34 cellular contexts compared by ENCODE assay signal in the genomic region with DNA sequence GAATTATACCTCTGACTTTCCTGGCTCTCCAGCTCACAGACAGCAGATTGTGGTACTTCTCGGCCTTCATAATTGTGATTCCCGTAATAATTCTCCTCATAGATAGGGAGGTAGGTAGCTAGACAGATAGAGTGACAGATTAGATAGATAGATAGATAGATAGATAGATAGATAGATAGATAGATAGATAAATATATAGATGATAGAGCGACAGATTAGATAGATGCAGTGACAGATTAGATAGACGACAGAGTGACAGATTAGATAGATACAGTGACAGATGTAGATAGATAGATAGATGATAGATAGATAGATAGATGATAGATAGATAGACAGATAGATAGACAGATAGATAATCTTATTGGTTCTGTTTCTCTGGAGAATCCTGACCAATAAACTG.
"Had no signal": no experiment of that assay in that cellular context is flagged by ENCODE, and none has a peak within 500 bp of the region (broad histone marks: within the 10 kb centered on the region; RNA-seq: fewer than 3 reads in every experiment).

No MANE protein-coding gene starts in this region.

- H3K4me3 ChIP-seq: MG63 had no signal

- H3K4me2 ChIP-seq: KMS-11 had no signal

- H3K36me3 ChIP-seq: MG63 had no signal

- H3K9me3 ChIP-seq: MG63 had no signal

- H3K27me3 ChIP-seq: MG63 had no signal

- DNase-seq: Karpas-422, Kasumi-1, MG63, MM.1S, MV-4-11, NCI-H1048, NCI-H1092, NCI-H1092 treated with DMSO at 0.1 percent for 48 hours, NCI-H1105, NCI-H1105 treated with DMSO at 0.1 percent for 48 hours, NCI-H1417, NCI-H1417 treated with DMSO at 0.1 percent for 48 hours, NCI-H1436, NCI-H1436 treated with DMSO at 0.1 percent for 48 hours, NCI-H146, NCI-H1694, NCI-H1694 treated with DMSO at 0.1 percent for 48 hours, NCI-H187, NCI-H187 treated with DMSO at 0.1 percent for 48 hours, NCI-H2029, NCI-H2029 treated with DMSO at 0.1 percent for 48 hours, NCI-H2081, NCI-H2081 treated with DMSO at 0.1 percent for 48 hours, NCI-H2107, NCI-H2171, NCI-H2171 treated with DMSO at 0.1 percent for 48 hours, NCI-H2227 treated with DMSO at 0.1 percent for 48 hours, NCI-H226, NCI-H345, NCI-H446, NCI-H446 treated with DMSO at 0.1 percent for 48 hours, NCI-H510A, NCI-H510A treated with DMSO at 0.1 percent for 48 hours had no signal

- H3K27ac ChIP-seq: KMS-11 had no signal

- H3K9ac ChIP-seq: KMS-11 had no signal
